In the genomic region with DNA sequence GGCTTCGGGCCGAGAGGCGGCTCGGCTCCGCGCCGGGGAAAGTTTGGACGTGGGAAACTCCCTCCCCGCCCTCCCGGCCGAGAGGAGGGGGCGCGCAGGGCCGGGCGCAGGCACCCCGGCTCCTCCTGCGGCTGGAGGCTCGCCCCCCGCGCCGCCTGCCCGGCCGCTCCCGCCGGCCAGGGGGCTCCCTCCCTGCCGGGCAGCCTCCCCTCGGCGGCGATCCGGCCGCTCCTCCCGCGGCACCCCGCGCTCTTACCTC, we compare ENCODE assay signal across 12 cellular contexts. TPM values are rescaled to one million over a fixed set of nuclear protein-coding genes. Genes with fewer than 3 reads are reported as not detected.
DNase-seq lines count a peak whose midpoint lies in the region; ATAC-seq and TF ChIP-seq lines count a peak whose summit lies in the region.
"Had no signal": no experiment of that assay in that cellular context is flagged by ENCODE, and none has a peak within 500 bp of the region (broad histone marks: within the 10 kb centered on the region; RNA-seq: fewer than 3 reads in every experiment).

No MANE protein-coding gene starts in this region.

- no peak overlapping the region for H2AFZ ChIP-seq in GM23338

- TF ChIP-seq POLR2A in testis (IDR thresholded peaks at IDR 0.05) = no peak

- no peak overlapping the region for H3K4me3 Mint-ChIP-seq in GM23338

- H3K79me2 ChIP-seq in GM23338 (replicated peaks; ENCODE audit: insufficient read depth) = no peaks in the 10 kb centered on the region

- H3K4me3 ChIP-seq in GM23338 (peak overlapping the region; percentile 73), SJSA1 (peak overlapping the region; percentile 23; the same call in 1 of the 2 replicates), iPS-20b (ENCODE audit: low read length) (peak overlapping the region; percentile 61; the same call in 1 of the 2 replicates), testis (peak overlapping the region; percentile 43 to 53)

- DNase-seq in GM23338 (ENCODE audit: low spot score) (no peak), SJSA1 (ENCODE audit: low read depth in 1 of 2, low spot score in 2 of 2) (no peak), testis (no peak), DMS153 treated with DMSO at 0.1 percent for 48 hours (lab: John Stamatoyannopoulos, UW; ENCODE audit: unreplicated experiment) (no peak)

- no peak overlapping the region for H3K27ac Mint-ChIP-seq in GM23338
- H3K27ac Mint-ChIP-seq: activated CD4-positive, alpha-beta memory T cell treated with anti-CD3 and anti-CD28 coated beads, Interleukin-2, amount 10 ng/mL, durations not matched to agents 7 days and 5 days; stimulated activated naive B cell treated with anti-CD40 and anti-IgM and Interleukin-4, amounts not matched to agents 10 μg/mL and 1 μg/mL and 100 μg/mL, for 72 hours had no signal

- no peaks in the 10 kb centered on the region for H3K9me2 ChIP-seq in GM23338 (ENCODE audit: insufficient read depth)

- no peaks in the 10 kb centered on the region; the same call in 2 of the 3 replicates for H3K9me3 Mint-ChIP-seq in GM23338
- H3K9me3 Mint-ChIP-seq: activated CD4-positive, alpha-beta memory T cell treated with anti-CD3 and anti-CD28 coated beads, Interleukin-2, amount 10 ng/mL, durations not matched to agents 7 days and 5 days; stimulated activated naive B cell treated with anti-CD40 and anti-IgM and Interleukin-4, amounts not matched to agents 10 μg/mL and 1 μg/mL and 100 μg/mL, for 72 hours had no signal

- TF ChIP-seq CTCF in GM23338 (conservative IDR thresholded peaks at IDR 0.05; ENCODE audit: low read depth in 2 of 2) (no peak), testis (IDR thresholded peaks at IDR 0.05) (no peak)

- 1% methylated on average over 30 of the region's 35 CpGs; no CpG with 5 or more reads in 1 of the 2 donors for WGBS in testis, 2 donors

- H3K36me3 ChIP-seq in GM23338 (ENCODE audit: insufficient read depth) = no peaks in the 10 kb centered on the region
- H3K36me3 ChIP-seq in SJSA1 = no peaks in the 10 kb centered on the region
- H3K36me3 ChIP-seq in iPS-20b (ENCODE audit: insufficient read depth, low read depth, low read length) = no peaks in the 10 kb centered on the region
- H3K36me3 ChIP-seq in testis (ENCODE audit: low read depth, missing control alignments) = no peaks in the 10 kb centered on the region
- H3K36me3 ChIP-seq: adrenal gland had no signal

- H3K9me3 ChIP-seq in SJSA1 (replicated peaks) = no peaks in the 10 kb centered on the region; the same call in 1 of the 2 replicates
- H3K9me3 ChIP-seq in iPS-20b (ENCODE audit: insufficient read depth, low read depth, low read length) = no peaks in the 10 kb centered on the region; the same call in 1 of the 2 replicates
- H3K9me3 ChIP-seq in testis = no peaks in the 10 kb centered on the region
- H3K9me3 ChIP-seq: adrenal gland had no signal

- H4K20me1 ChIP-seq in GM23338 (replicated peaks; ENCODE audit: insufficient read depth) = peaks cover 9% of the 10 kb centered on the region; the same call in 1 of the 2 replicates

- no peaks in the 10 kb centered on the region; the same call in 2 of the 3 replicates for H3K36me3 Mint-ChIP-seq in GM23338 (ENCODE audit: low read depth)
- H3K36me3 Mint-ChIP-seq: stimulated activated naive B cell treated with anti-CD40 and anti-IgM and Interleukin-4, amounts not matched to agents 10 μg/mL and 1 μg/mL and 100 μg/mL, for 72 hours had no signal

- ATAC-seq in GM23338 (no peak), HG02763 (IDR thresholded peaks at IDR 0.05; ENCODE audit: unreplicated experiment) (no peak), GM19467 (IDR thresholded peaks at IDR 0.05; ENCODE audit: unreplicated experiment) (no peak)

- H3K27me3 ChIP-seq in GM23338 (ENCODE audit: insufficient read depth) (peaks cover 76% of the 10 kb centered on the region), SJSA1 (replicated peaks) (peaks cover 96% of the 10 kb centered on the region), iPS-20b (ENCODE audit: insufficient read depth, low read length) (peaks cover 97% of the 10 kb centered on the region), testis (no peaks in the 10 kb centered on the region)

- H3K4me1 ChIP-seq in GM23338 (ENCODE audit: insufficient read depth) (peaks cover 11% of the 10 kb centered on the region; the same call in 1 of the 2 replicates), SJSA1 (replicated peaks) (peaks cover 13% of the 10 kb centered on the region), iPS-20b (ENCODE audit: insufficient read depth, low read length) (no peaks in the 10 kb centered on the region), testis (peaks cover 6% of the 10 kb centered on the region)

- peaks cover 63% of the 10 kb centered on the region for H3K27me3 Mint-ChIP-seq in GM23338 (ENCODE audit: insufficient read depth, low read depth, poor library complexity)

- peaks cover 10% of the 10 kb centered on the region for H3K4me1 Mint-ChIP-seq in GM23338

- H3K27ac ChIP-seq in GM23338 (ENCODE audit: low read depth) = no peak overlapping the region
- H3K27ac ChIP-seq in SJSA1 = no peak overlapping the region
- no peak overlapping the region for H3K27ac ChIP-seq in iPS-20b (ENCODE audit: low read length)
- no peak overlapping the region for H3K27ac ChIP-seq in testis
- H3K27ac ChIP-seq: adrenal gland had no signal

- intact Hi-C loops in testis (cut with DNase I; ENCODE audit: low total_unique reads) = loop anchor here (10.0 kb wide), 1 partner anchor 173 kb away; no protein-coding TSS in a partner anchor

- H3K9ac ChIP-seq in iPS-20b (ENCODE audit: low read depth, low read length) = no peak overlapping the region

- H3F3A ChIP-seq in GM23338 (replicated peaks; ENCODE audit: low read depth) = 0 out of 2 replicates have a peak, but pooled peaks cover 3% of the 10 kb centered on the region

- peak overlapping the region; percentile 90 for H3K4me2 ChIP-seq in GM23338

TF ChIP-seq in GM23338, 12 proteins besides CTCF, POLR2A, EP300 and RAD21 (continues in another document):
- TF ChIP-seq JUNB (IDR thresholded peaks at IDR 0.05; ENCODE audit: unreplicated experiment) (no peak), NANOG (IDR thresholded peaks at IDR 0.05; ENCODE audit: borderline replicate concordance) (no peak), STAT1 (IDR thresholded peaks at IDR 0.05; ENCODE audit: unreplicated experiment) (no peak), POLR2AphosphoS5 (IDR thresholded peaks at IDR 0.05; ENCODE audit: low read depth) (no peak), CREB1 (CRISPR knock-in tag; IDR thresholded peaks at IDR 0.05; ENCODE audit: low read depth) (no peak)
- TF ChIP-seq, protein P1, sequence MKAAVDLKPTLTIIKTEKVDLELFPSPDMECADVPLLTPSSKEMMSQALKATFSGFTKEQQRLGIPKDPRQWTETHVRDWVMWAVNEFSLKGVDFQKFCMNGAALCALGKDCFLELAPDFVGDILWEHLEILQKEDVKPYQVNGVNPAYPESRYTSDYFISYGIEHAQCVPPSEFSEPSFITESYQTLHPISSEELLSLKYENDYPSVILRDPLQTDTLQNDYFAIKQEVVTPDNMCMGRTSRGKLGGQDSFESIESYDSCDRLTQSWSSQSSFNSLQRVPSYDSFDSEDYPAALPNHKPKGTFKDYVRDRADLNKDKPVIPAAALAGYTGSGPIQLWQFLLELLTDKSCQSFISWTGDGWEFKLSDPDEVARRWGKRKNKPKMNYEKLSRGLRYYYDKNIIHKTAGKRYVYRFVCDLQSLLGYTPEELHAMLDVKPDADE (IDR thresholded peaks at IDR 0.05) = no peak
- TF ChIP-seq, protein P2, sequence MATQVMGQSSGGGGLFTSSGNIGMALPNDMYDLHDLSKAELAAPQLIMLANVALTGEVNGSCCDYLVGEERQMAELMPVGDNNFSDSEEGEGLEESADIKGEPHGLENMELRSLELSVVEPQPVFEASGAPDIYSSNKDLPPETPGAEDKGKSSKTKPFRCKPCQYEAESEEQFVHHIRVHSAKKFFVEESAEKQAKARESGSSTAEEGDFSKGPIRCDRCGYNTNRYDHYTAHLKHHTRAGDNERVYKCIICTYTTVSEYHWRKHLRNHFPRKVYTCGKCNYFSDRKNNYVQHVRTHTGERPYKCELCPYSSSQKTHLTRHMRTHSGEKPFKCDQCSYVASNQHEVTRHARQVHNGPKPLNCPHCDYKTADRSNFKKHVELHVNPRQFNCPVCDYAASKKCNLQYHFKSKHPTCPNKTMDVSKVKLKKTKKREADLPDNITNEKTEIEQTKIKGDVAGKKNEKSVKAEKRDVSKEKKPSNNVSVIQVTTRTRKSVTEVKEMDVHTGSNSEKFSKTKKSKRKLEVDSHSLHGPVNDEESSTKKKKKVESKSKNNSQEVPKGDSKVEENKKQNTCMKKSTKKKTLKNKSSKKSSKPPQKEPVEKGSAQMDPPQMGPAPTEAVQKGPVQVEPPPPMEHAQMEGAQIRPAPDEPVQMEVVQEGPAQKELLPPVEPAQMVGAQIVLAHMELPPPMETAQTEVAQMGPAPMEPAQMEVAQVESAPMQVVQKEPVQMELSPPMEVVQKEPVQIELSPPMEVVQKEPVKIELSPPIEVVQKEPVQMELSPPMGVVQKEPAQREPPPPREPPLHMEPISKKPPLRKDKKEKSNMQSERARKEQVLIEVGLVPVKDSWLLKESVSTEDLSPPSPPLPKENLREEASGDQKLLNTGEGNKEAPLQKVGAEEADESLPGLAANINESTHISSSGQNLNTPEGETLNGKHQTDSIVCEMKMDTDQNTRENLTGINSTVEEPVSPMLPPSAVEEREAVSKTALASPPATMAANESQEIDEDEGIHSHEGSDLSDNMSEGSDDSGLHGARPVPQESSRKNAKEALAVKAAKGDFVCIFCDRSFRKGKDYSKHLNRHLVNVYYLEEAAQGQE (IDR thresholded peaks at IDR 0.05; ENCODE audit: unreplicated experiment) = no peak

RNA-seq across cellular contexts. Expression of a gene that starts 0.4 kb away (rescaled TPM):
- total RNA-seq in GM23338 (2014; rRNA removed; shearing (Covaris generic)) = 0.10 and 0.31 TPM in 2 replicates
- 0.08 and 0.16 TPM in 2 replicates for polyA plus RNA-seq in GM23338 (2016; fragmentation: Nextera tagmentation; extraction: Ambion mirVana)
- total RNA-seq in SJSA1 (2014; rRNA removed; shearing (Covaris generic)) = not detected in 2 replicates
- total RNA-seq in testis = 1 to 10 TPM; 1.8 to 2.6 TPM
- polyA plus RNA-seq in testis (ENCODE audit: insufficient read depth, low read depth, low replicate concordance) = 2.6 TPM
- total RNA-seq: activated CD4-positive, alpha-beta memory T cell treated with anti-CD3 and anti-CD28 coated beads, Interleukin-2, amount 10 ng/mL, durations not matched to agents 7 days and 5 days; HT-29; liver had no signal

Comparison
In these comparisons a context has a peak if more than half of its experiments do, and no peak if none do; other contexts are left out.
1. H3K4me3 ChIP-seq: peak in every context shown above with its lines; median percentile 73 in GM23338; 61 in iPS-20b; 48 in testis; 23 in SJSA1.